ENCODE assay signal across 3 cellular contexts in genomic region chr6:155366325-155366724, GRCh38.
TF ChIP-seq lines count a peak whose summit lies in the region.

No MANE protein-coding gene starts in this region.

TF ChIP-seq in GM23338, 12 proteins besides CTCF, POLR2A, EP300 and RAD21 (continues in another document):
- no peak for TF ChIP-seq ZNF114 (CRISPR knock-in tag; IDR thresholded peaks at IDR 0.05)
- no peak for TF ChIP-seq JUNB (IDR thresholded peaks at IDR 0.05; ENCODE audit: unreplicated experiment)
- TF ChIP-seq REST (IDR thresholded peaks at IDR 0.05; ENCODE audit: unreplicated experiment), result no peak
- TF ChIP-seq EZH2 (IDR thresholded peaks at IDR 0.05; ENCODE audit: low read depth, unreplicated experiment), result no peak
- TF ChIP-seq ETS1 (IDR thresholded peaks at IDR 0.05), result no peak
- TF ChIP-seq NANOG (IDR thresholded peaks at IDR 0.05; ENCODE audit: borderline replicate concordance), result no peak
- TF ChIP-seq CREB1 (CRISPR knock-in tag; IDR thresholded peaks at IDR 0.05; ENCODE audit: low read depth), result no peak
- no peak for TF ChIP-seq ZNF331 (CRISPR knock-in tag; IDR thresholded peaks at IDR 0.05; ENCODE audit: low read depth)

TF ChIP-seq in IMR-90, 13 proteins besides CTCF, POLR2A, EP300 and RAD21:
- TF ChIP-seq MXI1 (IDR thresholded peaks at IDR 0.05; ENCODE audit: borderline replicate concordance, low read depth, low read length) (no peak), FOS (IDR thresholded peaks at IDR 0.05; ENCODE audit: low read depth, low read length) (no peak), ELK1 (IDR thresholded peaks at IDR 0.05; ENCODE audit: borderline replicate concordance, low read depth, low read length) (no peak), NFE2L2 (IDR thresholded peaks at IDR 0.05; ENCODE audit: low read depth, low read length) (no peak), SMC3 (IDR thresholded peaks at IDR 0.05; ENCODE audit: low read depth, low read length) (no peak), USF2 (IDR thresholded peaks at IDR 0.05; ENCODE audit: low read depth, low read length) (no peak), BHLHE40 (IDR thresholded peaks at IDR 0.05; ENCODE audit: low read depth, low read length) (no peak), RFX5 (IDR thresholded peaks at IDR 0.05; ENCODE audit: low read depth, low read length) (no peak), MAFK (IDR thresholded peaks at IDR 0.05; ENCODE audit: low read depth, low read length) (no peak), CHD1 (IDR thresholded peaks at IDR 0.05; ENCODE audit: low read depth, low read length) (no peak), MAZ (IDR thresholded peaks at IDR 0.05; ENCODE audit: borderline replicate concordance, low read depth, low read length) (no peak)

TF ChIP-seq in K562, 482 proteins besides CTCF, POLR2A, EP300 and RAD21:
- TF ChIP-seq KLF16 (IDR thresholded peaks at IDR 0.05), result no peak
- no peak for TF ChIP-seq TGIF2 (CRISPR knock-in tag; IDR thresholded peaks at IDR 0.05)
- peak; percentile 34; the same call in 1 of the 2 replicates for TF ChIP-seq ZNF512 (tag; IDR thresholded peaks at IDR 0.05)
